ENCODE assay signal across 9 cellular contexts in the genomic region with DNA sequence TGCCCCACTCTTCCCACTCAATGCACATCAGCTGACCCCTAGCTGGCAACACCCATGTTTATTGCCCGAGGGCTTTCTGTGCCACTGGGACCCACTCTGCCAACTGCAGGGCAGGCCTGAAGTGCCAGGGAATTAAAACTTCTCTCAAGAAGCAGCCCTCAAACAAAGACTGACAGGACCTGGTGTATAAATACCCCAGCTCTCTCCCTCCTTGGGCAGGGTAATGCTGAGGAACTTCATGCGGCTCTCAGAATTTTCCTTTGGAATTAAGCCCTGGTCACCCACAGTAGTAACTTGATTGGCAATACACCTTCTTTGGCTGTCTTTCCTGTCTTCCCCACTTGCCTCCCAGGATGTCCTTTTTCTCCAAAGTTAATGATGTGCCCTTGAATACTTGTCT. TPM values are rescaled to one million over a fixed set of nuclear protein-coding genes. Genes with fewer than 3 reads are reported as not detected.
"Had no signal": no experiment of that assay in that cellular context is flagged by ENCODE, and none has a peak within 500 bp of the region (broad histone marks: within the 10 kb centered on the region; RNA-seq: fewer than 3 reads in every experiment).

No MANE protein-coding gene starts in this region.

- H3K27ac ChIP-seq: GM23248 had no signal

- FAIRE-seq: HepG2 had no signal

- H3K4me1 ChIP-seq: HAP-1 had no signal

- H2AFZ ChIP-seq: GM23248 had no signal

- DNase-seq: GM23248, GOT3, H7, KBM-7 had no signal

- H3K4me3 ChIP-seq: GM23248, HAP-1 had no signal

- ATAC-seq: HCT116, HepG2 had no signal

- H3K36me3 ChIP-seq: HAP-1 had no signal

- H3K9me3 ChIP-seq: HAP-1 had no signal

- H3K9ac ChIP-seq: GM23248 had no signal

RNA-seq across cellular contexts. Expression of a gene that starts 5.3 kb away (rescaled TPM):
- total RNA-seq: GM23248, HepG2, HT-29 had no signal
- polyA plus RNA-seq: GM23248, IgD-negative memory B cell had no signal

RNA-seq across cellular contexts. Expression of a gene that starts 54.8 kb away (rescaled TPM):
- total RNA-seq: HepG2 had no signal
- polyA plus RNA-seq: IgD-negative memory B cell had no signal
